Comparison of ENCODE assay signal across 8 cellular contexts in the genomic region with DNA sequence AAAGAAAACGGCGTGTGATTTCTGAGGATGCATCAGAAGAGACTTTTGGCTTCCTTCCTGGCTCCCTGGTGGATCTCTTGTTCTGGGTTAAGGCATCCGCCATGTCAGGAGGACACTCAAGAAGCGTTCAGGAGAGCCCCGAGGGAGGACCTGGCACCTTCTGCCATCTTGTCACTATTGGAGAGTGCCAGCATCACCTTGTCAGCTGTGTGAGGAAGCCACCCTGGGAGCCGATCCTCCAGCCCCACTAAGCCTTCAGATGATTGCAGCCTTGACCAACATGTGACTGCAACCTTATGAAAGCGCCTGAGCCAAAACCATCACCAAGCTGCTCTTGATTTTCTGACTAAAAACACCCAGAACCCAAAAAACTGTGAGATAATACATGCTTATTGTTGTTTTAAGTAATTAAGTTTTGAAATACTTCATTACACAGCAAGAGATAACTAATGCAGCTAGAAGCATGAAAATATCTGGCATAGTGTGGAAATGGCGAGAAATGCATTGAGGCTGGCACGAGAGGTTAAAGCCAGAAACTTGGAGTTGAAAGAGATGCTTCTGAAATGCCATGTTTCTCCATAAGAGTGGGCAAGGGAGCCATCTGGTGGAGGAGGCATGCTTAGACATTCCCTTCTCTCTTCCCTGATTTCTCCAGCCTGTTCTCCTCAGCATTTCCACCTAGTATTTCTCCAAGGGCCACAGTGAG. TPM values are rescaled to one million over a fixed set of nuclear protein-coding genes. Genes with fewer than 3 reads are reported as not detected.
DNase-seq lines count a peak whose midpoint lies in the region; ATAC-seq and TF ChIP-seq lines count a peak whose summit lies in the region.

No MANE protein-coding gene starts in this region.

- peaks cover 15% of the 10 kb centered on the region for H3K27me3 ChIP-seq in H7 (ENCODE audit: control insufficient read depth, insufficient read depth, low read length)
- no peaks in the 10 kb centered on the region for H3K27me3 ChIP-seq in suprapubic skin

- no peak overlapping the region for H3K27ac Mint-ChIP-seq in activated CD4-positive, alpha-beta T cell treated with anti-CD3 and anti-CD28 coated beads, Interleukin-2, amount 10 ng/mL, durations not matched to agents 24 days and 14 days
- H3K27ac Mint-ChIP-seq in endothelial cell (ENCODE audit: unreplicated experiment) = no peak overlapping the region

- no peak overlapping the region for H3K4me3 ChIP-seq in H7 (ENCODE audit: insufficient read depth, low read depth, low read length)
- no peak overlapping the region for H3K4me3 ChIP-seq in suprapubic skin

- ATAC-seq in HG03520 (IDR thresholded peaks at IDR 0.05; ENCODE audit: unreplicated experiment) = no peak

- peaks cover 10% of the 10 kb centered on the region for H3K4me1 Mint-ChIP-seq in activated CD4-positive, alpha-beta T cell treated with anti-CD3 and anti-CD28 coated beads, Interleukin-2, amount 10 ng/mL, durations not matched to agents 24 days and 14 days
- no peaks in the 10 kb centered on the region for H3K4me1 Mint-ChIP-seq in endothelial cell (ENCODE audit: unreplicated experiment)

- no peak for TF ChIP-seq EP300 in suprapubic skin (IDR thresholded peaks at IDR 0.05)

- H3K27ac ChIP-seq in suprapubic skin = no peak overlapping the region

- H3K9me3 ChIP-seq in suprapubic skin = no peaks in the 10 kb centered on the region

- H3K36me3 ChIP-seq in H7 (replicated peaks; ENCODE audit: control insufficient read depth, insufficient read depth, low read length) (no peaks in the 10 kb centered on the region), suprapubic skin (no peaks in the 10 kb centered on the region)

- intact Hi-C loops in activated CD4-positive, alpha-beta T cell treated with anti-CD3 and anti-CD28 coated beads, Interleukin-2, amount 10 ng/mL, durations not matched to agents 24 days and 14 days (cut with micrococcal nuclease) = loop anchor here (1.0 to 10.0 kb wide), 5 partner anchors 22 to 307 kb away; partner anchors contain the start of genes ANKRD2 and PGAM1

- TF ChIP-seq CTCF in endothelial cell (IDR thresholded peaks at IDR 0.05; ENCODE audit: unreplicated experiment) (peak; percentile 54), suprapubic skin (IDR thresholded peaks at IDR 0.05) (peak; percentile 72 to 84)

- TF ChIP-seq POLR2A in suprapubic skin (IDR thresholded peaks at IDR 0.05) = no peak

- H3K36me3 Mint-ChIP-seq in activated CD4-positive, alpha-beta T cell treated with anti-CD3 and anti-CD28 coated beads, Interleukin-2, amount 10 ng/mL, durations not matched to agents 24 days and 14 days (ENCODE audit: low read depth) = no peaks in the 10 kb centered on the region
- H3K36me3 Mint-ChIP-seq in endothelial cell (ENCODE audit: low read depth, unreplicated experiment) = no peaks in the 10 kb centered on the region

- peaks cover 9% of the 10 kb centered on the region for H3K9me3 Mint-ChIP-seq in activated CD4-positive, alpha-beta T cell treated with anti-CD3 and anti-CD28 coated beads, Interleukin-2, amount 10 ng/mL, durations not matched to agents 24 days and 14 days
- no peaks in the 10 kb centered on the region for H3K9me3 Mint-ChIP-seq in endothelial cell (ENCODE audit: unreplicated experiment)

- H3K4me3 Mint-ChIP-seq in activated CD4-positive, alpha-beta T cell treated with anti-CD3 and anti-CD28 coated beads, Interleukin-2, amount 10 ng/mL, durations not matched to agents 24 days and 14 days = no peak overlapping the region
- H3K4me3 Mint-ChIP-seq in endothelial cell (ENCODE audit: unreplicated experiment) = no peak overlapping the region

- peak; percentile 91 for DNase-seq in Ammon's horn (ENCODE audit: low spot score)
- peak; percentile 68 for DNase-seq in H7
- DNase-seq in NCI-H510A (lab: John Stamatoyannopoulos, UW) = peak; percentile 24
- peak; percentile 86 for DNase-seq in activated CD4-positive, alpha-beta T cell treated with anti-CD3 and anti-CD28 coated beads, Interleukin-2, amount 10 ng/mL, durations not matched to agents 24 days and 14 days
- DNase-seq in endothelial cell (ENCODE audit: low spot score) = peak; percentile 71
- peak; percentile 82 for DNase-seq in myocyte (ENCODE audit: low read depth)
- peak in 1 of 2 donors; percentile 71 for DNase-seq in suprapubic skin (ENCODE audit: low spot score in 2 of 2)

- H3K4me1 ChIP-seq in suprapubic skin = peaks cover 6% of the 10 kb centered on the region

- 61% methylated on average over 9 of the region's 9 CpGs for WGBS in suprapubic skin

- H3K27me3 Mint-ChIP-seq in activated CD4-positive, alpha-beta T cell treated with anti-CD3 and anti-CD28 coated beads, Interleukin-2, amount 10 ng/mL, durations not matched to agents 24 days and 14 days = peaks cover 5% of the 10 kb centered on the region
- H3K27me3 Mint-ChIP-seq in endothelial cell (ENCODE audit: unreplicated experiment) = peaks cover 14% of the 10 kb centered on the region

RNA-seq across cellular contexts. Expression of gene ZFYVE27, which starts 5.4 kb away (rescaled TPM):
- total RNA-seq in H7 (2014; rRNA removed; shearing (Covaris generic)) = 19.2 and 21.8 TPM in 2 replicates
- 38.1 and 42.2 TPM in 2 replicates for total RNA-seq in activated CD4-positive, alpha-beta T cell treated with anti-CD3 and anti-CD28 coated beads, Interleukin-2, amount 10 ng/mL, durations not matched to agents 24 days and 14 days
- total RNA-seq in endothelial cell (ENCODE audit: unreplicated experiment) (19.2 TPM), myocyte (25.5 and 30.5 TPM in 2 replicates), suprapubic skin (10 to 100 TPM; 25.8 to 60.5 (median 39.6) TPM)
- 33.5 TPM for polyA plus RNA-seq in myocyte (2012)

RNA-seq across cellular contexts. Expression of gene MARVELD1, which starts 18.0 kb away (rescaled TPM):
- total RNA-seq in H7 (2014; rRNA removed; shearing (Covaris generic)) = 18.7 and 21.2 TPM in 2 replicates
- total RNA-seq in activated CD4-positive, alpha-beta T cell treated with anti-CD3 and anti-CD28 coated beads, Interleukin-2, amount 10 ng/mL, durations not matched to agents 24 days and 14 days = 4.6 and 5.6 TPM in 2 replicates
- 21.0 TPM for total RNA-seq in endothelial cell (ENCODE audit: unreplicated experiment)
- total RNA-seq in myocyte = 31.3 and 37.2 TPM in 2 replicates
- polyA plus RNA-seq in myocyte (2012) = 88.9 TPM
- total RNA-seq in suprapubic skin = 10 to 100 TPM; 25.8 to 36.7 (median 31.0) TPM

RNA-seq across cellular contexts. Expression of gene SFRP5, which starts 40.3 kb away (rescaled TPM):
- 1.9 and 2.3 TPM in 2 replicates for total RNA-seq in H7 (2014; rRNA removed; shearing (Covaris generic))
- not detected in 2 replicates for total RNA-seq in activated CD4-positive, alpha-beta T cell treated with anti-CD3 and anti-CD28 coated beads, Interleukin-2, amount 10 ng/mL, durations not matched to agents 24 days and 14 days
- total RNA-seq in endothelial cell (ENCODE audit: unreplicated experiment) (3.5 TPM), myocyte (0.91 and 1.4 TPM in 2 replicates), suprapubic skin (1 to 10 TPM in 3 of 4 donors, under 1 TPM in 1; 0.91 to 2.2 (median 1.0) TPM)
- 0.58 TPM for polyA plus RNA-seq in myocyte (2012)

RNA-seq across cellular contexts. Expression of gene AVPI1, which starts 44.5 kb away (rescaled TPM):
- 10.6 and 13.6 TPM in 2 replicates for total RNA-seq in H7 (2014; rRNA removed; shearing (Covaris generic))
- total RNA-seq in activated CD4-positive, alpha-beta T cell treated with anti-CD3 and anti-CD28 coated beads, Interleukin-2, amount 10 ng/mL, durations not matched to agents 24 days and 14 days = 1.1 and 1.3 TPM in 2 replicates
- total RNA-seq in endothelial cell (ENCODE audit: unreplicated experiment) (0.67 TPM), myocyte (30.9 and 56.8 TPM in 2 replicates), suprapubic skin (100 to 1,000 TPM; 118 to 178 (median 142) TPM)
- 21.5 TPM for polyA plus RNA-seq in myocyte (2012)
